In genomic region chr3:56815571-56815970, GRCh38 we compare ENCODE assay signal across 24 cellular contexts. TPM values are rescaled to one million over a fixed set of nuclear protein-coding genes. Genes with fewer than 3 reads are reported as not detected.
DNase-seq lines count a peak whose midpoint lies in the region; ATAC-seq and TF ChIP-seq lines count a peak whose summit lies in the region.
"Had no signal": no experiment of that assay in that cellular context is flagged by ENCODE, and none has a peak within 500 bp of the region (broad histone marks: within the 10 kb centered on the region; RNA-seq: fewer than 3 reads in every experiment).

No MANE protein-coding gene starts in this region.

- no peak overlapping the region for H3K27ac ChIP-seq in CD8-positive, alpha-beta T cell (ENCODE audit: low read depth, low read length)
- H3K27ac ChIP-seq: SJSA1 had no signal

- POLR2A ChIA-PET in activated CD8-positive, alpha-beta T cell treated with anti-CD3 and anti-CD28 coated beads, Interleukin-2, amount 10 ng/mL, durations not matched to agents 7 days and 5 days (lab: Charles Lee) = interaction anchor here (2.3 kb wide), 1 partner anchor 15 kb away, joined by 10 read pairs; the partner anchor contains the start of gene ARHGEF3
- POLR2A ChIA-PET in activated CD8-positive, alpha-beta T cell treated with anti-CD3 and anti-CD28 coated beads for 36 hours (lab: Charles Lee) = interaction anchor here (1.4 kb wide), 2 partner anchors 33 to 47 kb away, joined by 3 to 4 read pairs; no protein-coding TSS in a partner anchor
- POLR2A ChIA-PET in CD8-positive, alpha-beta T cell (lab: Charles Lee) = interaction anchor here (1.4 to 1.7 kb wide), 2 partner anchors 9 to 16 kb away, joined by 5 to 7 read pairs; no protein-coding TSS in a partner anchor

- H3K4me1 Mint-ChIP-seq in activated CD8-positive, alpha-beta T cell treated with anti-CD3 and anti-CD28 coated beads, Interleukin-2, amount 10 ng/mL, durations not matched to agents 7 days and 5 days (ENCODE audit: low read depth) = peaks cover 58% of the 10 kb centered on the region
- H3K4me1 Mint-ChIP-seq in activated CD8-positive, alpha-beta T cell treated with anti-CD3 and anti-CD28 coated beads for 36 hours (ENCODE audit: low read depth) = peaks cover 75% of the 10 kb centered on the region
- peaks cover 81% of the 10 kb centered on the region for H3K4me1 Mint-ChIP-seq in CD8-positive, alpha-beta T cell (ENCODE audit: low read depth)
- H3K4me1 Mint-ChIP-seq in central memory CD8-positive, alpha-beta T cell = peaks cover 82% of the 10 kb centered on the region

- DNase-seq in activated CD8-positive, alpha-beta T cell treated with anti-CD3 and anti-CD28 coated beads, Interleukin-2, amount 10 ng/mL, durations not matched to agents 7 days and 5 days = no peak
- no peak for DNase-seq in activated CD8-positive, alpha-beta T cell treated with anti-CD3 and anti-CD28 coated beads for 36 hours
- no peak for DNase-seq in CD8-positive, alpha-beta T cell
- DNase-seq in central memory CD8-positive, alpha-beta T cell (ENCODE audit: low spot score in 2 of 2) = no peak
- DNase-seq in superior temporal gyrus (ENCODE audit: extremely low spot score) = peak; percentile 17
- DNase-seq: 8988T, ACHN, DMS 273 treated with DMSO at 0.1 percent for 48 hours, DMS79, GF-D8, GOT3, HCEC 1CT, NCI-H1048, NCI-H1417, NCI-H1694, NCI-H2029 treated with DMSO at 0.1 percent for 48 hours, NCI-H446 treated with DMSO at 0.1 percent for 48 hours, NCI-H526, NCI-H82, Right ventricle myocardium superior, RPMI8226 had no signal

- ATAC-seq in activated CD8-positive, alpha-beta T cell treated with anti-CD3 and anti-CD28 coated beads, Interleukin-2, amount 10 ng/mL, durations not matched to agents 7 days and 5 days = no peak
- ATAC-seq in activated CD8-positive, alpha-beta T cell treated with anti-CD3 and anti-CD28 coated beads for 36 hours = no peak
- ATAC-seq in CD8-positive, alpha-beta T cell = no peak
- no peak for ATAC-seq in central memory CD8-positive, alpha-beta T cell (replicated peaks; ENCODE audit: extremely low read depth, poor library complexity, severe bottlenecking)
- ATAC-seq in HG03095 (IDR thresholded peaks at IDR 0.05; ENCODE audit: unreplicated experiment) = no peak
- no peak for ATAC-seq in GM18519 (IDR thresholded peaks at IDR 0.05; ENCODE audit: low FRiP score, unreplicated experiment)

- H3K9me3 ChIP-seq in CD8-positive, alpha-beta T cell (ENCODE audit: low read length) = no peaks in the 10 kb centered on the region
- H3K9me3 ChIP-seq: SJSA1 had no signal

- peak overlapping the region; percentile 31 for H3K27ac Mint-ChIP-seq in activated CD8-positive, alpha-beta T cell treated with anti-CD3 and anti-CD28 coated beads, Interleukin-2, amount 10 ng/mL, durations not matched to agents 7 days and 5 days
- no peak overlapping the region for H3K27ac Mint-ChIP-seq in activated CD8-positive, alpha-beta T cell treated with anti-CD3 and anti-CD28 coated beads for 36 hours
- H3K27ac Mint-ChIP-seq in CD8-positive, alpha-beta T cell = peak overlapping the region; percentile 73
- H3K27ac Mint-ChIP-seq in central memory CD8-positive, alpha-beta T cell (ENCODE audit: low read depth) = peak overlapping the region; percentile 44

- H3K4me3 Mint-ChIP-seq in activated CD8-positive, alpha-beta T cell treated with anti-CD3 and anti-CD28 coated beads, Interleukin-2, amount 10 ng/mL, durations not matched to agents 7 days and 5 days = no peak overlapping the region
- H3K4me3 Mint-ChIP-seq in activated CD8-positive, alpha-beta T cell treated with anti-CD3 and anti-CD28 coated beads for 36 hours = no peak overlapping the region
- H3K4me3 Mint-ChIP-seq in CD8-positive, alpha-beta T cell = no peak overlapping the region
- no peak overlapping the region for H3K4me3 Mint-ChIP-seq in central memory CD8-positive, alpha-beta T cell

- H3K27me3 ChIP-seq in CD8-positive, alpha-beta T cell (ENCODE audit: insufficient read depth, low read length) = no peaks in the 10 kb centered on the region
- H3K27me3 ChIP-seq: SJSA1 had no signal

- intact Hi-C loops in activated CD8-positive, alpha-beta T cell treated with anti-CD3 and anti-CD28 coated beads for 36 hours (cut with micrococcal nuclease) = no loop called here
- intact Hi-C loops in CD8-positive, alpha-beta T cell (cut with DNase I, micrococcal nuclease) = loop anchor here in 1 of 2 experiments (5.0 kb wide), 1 partner anchor 37 kb away; no protein-coding TSS in a partner anchor

- TF ChIP-seq CTCF in activated CD8-positive, alpha-beta T cell treated with anti-CD3 and anti-CD28 coated beads for 36 hours (IDR thresholded peaks at IDR 0.05) = no peak
- TF ChIP-seq CTCF in CD8-positive, alpha-beta T cell (IDR thresholded peaks at IDR 0.05) = no peak

- H3K4me3 ChIP-seq in CD8-positive, alpha-beta T cell (ENCODE audit: low read depth, low read length) = no peak overlapping the region
- H3K4me3 ChIP-seq: SJSA1 had no signal

- no peaks in the 10 kb centered on the region for H3K36me3 ChIP-seq in CD8-positive, alpha-beta T cell (ENCODE audit: insufficient read depth, low read length)
- H3K36me3 ChIP-seq: SJSA1 had no signal

- peaks cover 27% of the 10 kb centered on the region for H3K36me3 Mint-ChIP-seq in activated CD8-positive, alpha-beta T cell treated with anti-CD3 and anti-CD28 coated beads, Interleukin-2, amount 10 ng/mL, durations not matched to agents 7 days and 5 days (ENCODE audit: low read depth)
- H3K36me3 Mint-ChIP-seq in activated CD8-positive, alpha-beta T cell treated with anti-CD3 and anti-CD28 coated beads for 36 hours (ENCODE audit: low read depth) = no peaks in the 10 kb centered on the region
- no peaks in the 10 kb centered on the region for H3K36me3 Mint-ChIP-seq in CD8-positive, alpha-beta T cell
- H3K36me3 Mint-ChIP-seq in central memory CD8-positive, alpha-beta T cell (ENCODE audit: insufficient read depth) = peaks cover 2% of the 10 kb centered on the region

- no peaks in the 10 kb centered on the region for H3K27me3 Mint-ChIP-seq in activated CD8-positive, alpha-beta T cell treated with anti-CD3 and anti-CD28 coated beads, Interleukin-2, amount 10 ng/mL, durations not matched to agents 7 days and 5 days (ENCODE audit: low read depth)
- no peaks in the 10 kb centered on the region for H3K27me3 Mint-ChIP-seq in activated CD8-positive, alpha-beta T cell treated with anti-CD3 and anti-CD28 coated beads for 36 hours
- H3K27me3 Mint-ChIP-seq in CD8-positive, alpha-beta T cell (ENCODE audit: low read depth) = no peaks in the 10 kb centered on the region
- no peaks in the 10 kb centered on the region for H3K27me3 Mint-ChIP-seq in central memory CD8-positive, alpha-beta T cell

- H3K9me3 Mint-ChIP-seq in activated CD8-positive, alpha-beta T cell treated with anti-CD3 and anti-CD28 coated beads, Interleukin-2, amount 10 ng/mL, durations not matched to agents 7 days and 5 days (ENCODE audit: insufficient read depth) = no peaks in the 10 kb centered on the region
- H3K9me3 Mint-ChIP-seq in activated CD8-positive, alpha-beta T cell treated with anti-CD3 and anti-CD28 coated beads for 36 hours = no peaks in the 10 kb centered on the region
- H3K9me3 Mint-ChIP-seq in CD8-positive, alpha-beta T cell = no peaks in the 10 kb centered on the region
- H3K9me3 Mint-ChIP-seq in central memory CD8-positive, alpha-beta T cell = no peaks in the 10 kb centered on the region

- H3K4me1 ChIP-seq in CD8-positive, alpha-beta T cell (ENCODE audit: insufficient read depth, low read length) = peaks cover 42% of the 10 kb centered on the region
- H3K4me1 ChIP-seq: SJSA1 had no signal

- CTCF ChIA-PET in activated CD8-positive, alpha-beta T cell treated with anti-CD3 and anti-CD28 coated beads, Interleukin-2, amount 10 ng/mL, durations not matched to agents 7 days and 5 days (lab: Charles Lee) = interaction anchor here (1.1 to 4.6 kb wide), 3 partner anchors 8 to 172 kb away, joined by 5 to 27 read pairs (median 18); partner anchors contain the start of gene ARHGEF3
- CTCF ChIA-PET in activated CD8-positive, alpha-beta T cell treated with anti-CD3 and anti-CD28 coated beads for 36 hours (lab: Charles Lee) = interaction anchor here (0.7 to 5.3 kb wide), 8 partner anchors 8 to 173 kb away, joined by 3 to 44 read pairs (median 6); partner anchors contain the start of gene ARHGEF3
- CTCF ChIA-PET in CD8-positive, alpha-beta T cell (lab: Charles Lee) = interaction anchor here (0.5 to 5.8 kb wide), 5 partner anchors 9 to 1342 kb away, joined by 3 to 50 read pairs (median 4); partner anchors contain the start of gene ARHGEF3

RNA-seq across cellular contexts. Expression of gene ARHGEF3, which starts 13.8 kb away (rescaled TPM):
- total RNA-seq in activated CD8-positive, alpha-beta T cell treated with anti-CD3 and anti-CD28 coated beads, Interleukin-2, amount 10 ng/mL, durations not matched to agents 7 days and 5 days = 100 to 1,000 TPM in 1 of 2 experiments, 10 to 100 TPM in 1; 94.6 to 101 TPM
- 10 to 100 TPM; 63.0 to 66.5 TPM for total RNA-seq in activated CD8-positive, alpha-beta T cell treated with anti-CD3 and anti-CD28 coated beads for 36 hours
- total RNA-seq in CD8-positive, alpha-beta T cell = 10 to 100 TPM; 38.8 to 39.9 TPM
